In genomic region chr10:47750360-47750759, GRCh38 we compare ENCODE assay signal across 6 cellular contexts. TPM values are rescaled to one million over a fixed set of nuclear protein-coding genes. Genes with fewer than 3 reads are reported as not detected.
"Had no signal": no experiment of that assay in that cellular context is flagged by ENCODE, and none has a peak within 500 bp of the region (broad histone marks: within the 10 kb centered on the region; RNA-seq: fewer than 3 reads in every experiment).

No MANE protein-coding gene starts in this region.

RNA-seq across cellular contexts. Expression of gene SYT15B, which starts 13.0 kb away (rescaled TPM):
- total RNA-seq: natural killer cell treated with Interleukin-12 subunit alpha and Interleukin-12 subunit beta and Interleukin-15 and Interleukin-18, amount 100 ng/mL, for 72 hours; occipital lobe; pulmonary artery endothelial cell; skeletal muscle tissue had no signal
- polyA plus RNA-seq: naive thymus-derived CD8-positive, alpha-beta T cell; neural cell had no signal
